1 cellular context compared by ENCODE assay signal in genomic region chr20:62117658-62118057, GRCh38.
TF ChIP-seq lines count a peak whose summit lies in the region.

No MANE protein-coding gene starts in this region.

TF ChIP-seq in GM23338, 12 proteins besides CTCF, POLR2A, EP300 and RAD21 (continued from another document):
- TF ChIP-seq ZNF462 (CRISPR knock-in tag; IDR thresholded peaks at IDR 0.05) (no peak), STAT1 (IDR thresholded peaks at IDR 0.05; ENCODE audit: unreplicated experiment) (no peak)
